ENCODE assay signal across 9 cellular contexts in the genomic region with DNA sequence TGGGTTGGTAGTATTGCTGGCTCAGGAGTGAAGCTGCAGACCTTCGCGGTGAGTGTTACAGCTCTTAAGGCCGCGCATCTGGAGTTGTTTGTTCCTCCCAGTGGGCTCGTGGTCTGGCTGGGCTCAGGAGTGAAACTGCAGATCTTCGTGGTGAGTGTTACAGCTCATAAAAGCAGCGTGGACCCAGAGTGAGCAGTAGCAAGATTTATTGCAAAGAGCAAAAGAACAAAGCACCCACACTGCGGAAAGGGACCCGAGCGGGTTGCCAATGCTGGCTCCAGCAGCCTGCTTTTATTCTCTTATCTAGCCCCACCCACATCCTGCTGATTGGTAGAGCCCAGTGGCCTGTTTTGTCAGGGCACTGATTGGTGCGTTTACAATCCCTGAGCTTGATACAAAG. TPM values are rescaled to one million over a fixed set of nuclear protein-coding genes. Genes with fewer than 3 reads are reported as not detected.
A peak's percentile ranks its signal among the peaks of the same experiment; 100 is the strongest.
DNase-seq lines count a peak whose midpoint lies in the region; ATAC-seq, FAIRE-seq and TF ChIP-seq lines count a peak whose summit lies in the region.
"Not testable (repeated sequence)": the region's sequence is repeated elsewhere in the genome, so short reads cannot be mapped to it uniquely, and the experiment has no call there.
"Had no signal": no experiment of that assay in that cellular context is flagged by ENCODE, and none has a peak within 500 bp of the region (broad histone marks: within the 10 kb centered on the region; RNA-seq: fewer than 3 reads in every experiment).

No MANE protein-coding gene starts in this region.

- not testable (repeated sequence) for H3K27ac ChIP-seq in K562 (ENCODE audit: extremely low read depth, low read depth, low read length)
- peak overlapping the region; percentile 88 for H3K27ac ChIP-seq in rectal smooth muscle tissue (ENCODE audit: low read depth, low read length)
- H3K27ac ChIP-seq in thymus (ENCODE audit: low read depth) = peak overlapping the region; percentile 6

- not testable (repeated sequence) for TF ChIP-seq RAD21 in K562 (CRISPR knock-in tag; conservative IDR thresholded peaks at IDR 0.05 in 1 of 2, IDR thresholded peaks at IDR 0.05 in 1 of 2)

- not testable (repeated sequence) for H4K20me1 ChIP-seq in K562 (replicated peaks; ENCODE audit: control insufficient read depth, insufficient read depth, low read length)

- H3K79me2 ChIP-seq in K562 (ENCODE audit: control insufficient read depth, insufficient read depth, low read length) = not testable (repeated sequence)

- 50% methylated on average over 11 of the region's 11 CpGs for WGBS in K562 (ENCODE audit: insufficient coverage, low coverage, missing lambda C conversion rate)
- 36% methylated on average over 11 of the region's 11 CpGs for WGBS in thymus

- POLR2A ChIA-PET in K562 (lab: Yijun Ruan, JAX) = interaction anchor here (1.1 kb wide), 1 partner anchor 16 kb away, joined by 4 read pairs; no protein-coding TSS in a partner anchor

- H3K4me1 Mint-ChIP-seq in IgD-negative memory B cell = peaks cover 33 to 49% (median 44%) of the 10 kb centered on the region in 3 donors
- peaks cover 54% of the 10 kb centered on the region for H3K4me1 Mint-ChIP-seq in activated T-cell treated with anti-CD3 and anti-CD28 coated beads, Interleukin-2, amount 50 U/mL, for 4 hours (ENCODE audit: low read depth)

- CTCF ChIA-PET in K562 (lab: Yijun Ruan, JAX; ENCODE audit: low intra/inter-chr PET ratio) = not testable (repeated sequence)

- peak; percentile 82 for DNase-seq in activated CD4-positive, alpha-beta T cell treated with anti-CD3 and anti-CD28 coated beads for 1 hour
- peak; percentile 84 for DNase-seq in activated T-cell treated with anti-CD3 and anti-CD28 coated beads, Interleukin-2, amount 50 U/mL, for 4 hours
- DNase-seq in K562 (ENCODE audit: extremely low read depth in 1 of 4, low spot score in 3 of 4) = not testable (repeated sequence)
- peak; percentile 56 for DNase-seq in islet precursor cell
- peak; percentile 37 for DNase-seq in stimulated activated CD8-positive, alpha-beta memory T cell treated with anti-CD3 and anti-CD28 coated beads, Interleukin-12 subunit alpha, Interleukin-12 subunit beta, amount 100 ng/mL, for 24 hours (ENCODE audit: extremely low read depth)

- TF ChIP-seq EP300 in K562 (IDR thresholded peaks at IDR 0.05; ENCODE audit: low read length) = not testable (repeated sequence)

- H2AFZ ChIP-seq in K562 (ENCODE audit: low read depth, low read length) = not testable (repeated sequence)

- ATAC-seq in activated T-cell treated with anti-CD3 and anti-CD28 coated beads, Interleukin-2, amount 50 U/mL, for 4 hours = peak in 1 of 2 donors; percentile 15
- ATAC-seq in K562 = not testable (repeated sequence)

- not testable (repeated sequence) for H3K4me1 ChIP-seq in K562 (replicated peaks in 1 of 2; ENCODE audit: control insufficient read depth in 2 of 2, insufficient read depth in 2 of 2, low read length in 2 of 2); thymus (ENCODE audit: control insufficient read depth, insufficient read depth, low read length)
- peaks cover 11% of the 10 kb centered on the region for H3K4me1 ChIP-seq in rectal smooth muscle tissue (ENCODE audit: control insufficient read depth, insufficient read depth, low read length)

- H3K4me3 Mint-ChIP-seq in IgD-negative memory B cell = peak overlapping the region; percentile 77 to 94 (median 86)
- peak overlapping the region; percentile 98 for H3K4me3 Mint-ChIP-seq in activated T-cell treated with anti-CD3 and anti-CD28 coated beads, Interleukin-2, amount 50 U/mL, for 4 hours

- H3K9me3 Mint-ChIP-seq in IgD-negative memory B cell; activated T-cell treated with anti-CD3 and anti-CD28 coated beads, Interleukin-2, amount 50 U/mL, for 4 hours: not testable (repeated sequence)

- H3K36me3 ChIP-seq in K562 (ENCODE audit: control insufficient read depth, insufficient read depth, low read length); rectal smooth muscle tissue (ENCODE audit: control insufficient read depth, insufficient read depth, low read length); thymus (ENCODE audit: control insufficient read depth, insufficient read depth): not testable (repeated sequence)

- H3K36me3 Mint-ChIP-seq in IgD-negative memory B cell = not testable (repeated sequence)
- peaks cover 24% of the 10 kb centered on the region for H3K36me3 Mint-ChIP-seq in activated T-cell treated with anti-CD3 and anti-CD28 coated beads, Interleukin-2, amount 50 U/mL, for 4 hours (ENCODE audit: insufficient read depth)

- H3K9me3 ChIP-seq in K562 (replicated peaks; ENCODE audit: control insufficient read depth, insufficient read depth, low read depth, low read length); thymus (ENCODE audit: control insufficient read depth): not testable (repeated sequence)

- not testable (repeated sequence) for H3K4me2 ChIP-seq in K562 (ENCODE audit: insufficient read depth, low read length)

- peak overlapping the region; percentile 72 to 90 (median 73) for H3K27ac Mint-ChIP-seq in IgD-negative memory B cell

- not testable (repeated sequence) for TF ChIP-seq POLR2A in K562 (conservative IDR thresholded peaks at IDR 0.05)

- H3K27me3 Mint-ChIP-seq in IgD-negative memory B cell; activated T-cell treated with anti-CD3 and anti-CD28 coated beads, Interleukin-2, amount 50 U/mL, for 4 hours (ENCODE audit: low read depth): not testable (repeated sequence)

- not testable (repeated sequence) for H3K27me3 ChIP-seq in K562 (ENCODE audit: control insufficient read depth in 2 of 2, insufficient read depth in 2 of 2, low read length in 2 of 2); rectal smooth muscle tissue (ENCODE audit: control insufficient read depth, insufficient read depth, low read length); thymus (ENCODE audit: control insufficient read depth, insufficient read depth)

- not testable (repeated sequence) for H3K9me1 ChIP-seq in K562 (ENCODE audit: control insufficient read depth, insufficient read depth, low read length)

- in situ Hi-C loops in K562 (cut with MboI) = not testable (repeated sequence)

- not testable (repeated sequence) for TF ChIP-seq CTCF in K562 (IDR thresholded peaks at IDR 0.05 in 2 of 3, conservative IDR thresholded peaks at IDR 0.05 in 1 of 3; ENCODE audit: insufficient read depth in 2 of 3, low read depth in 1 of 3, low read length in 3 of 3)

- intact Hi-C loops in K562 (cut with micrococcal nuclease) = not testable (repeated sequence)

- H3K4me3 ChIP-seq in K562; thymus (ENCODE audit: low read length): not testable (repeated sequence)
- H3K4me3 ChIP-seq in rectal smooth muscle tissue (ENCODE audit: low read length) = peak overlapping the region; percentile 16

- BruUV-seq in K562 (replicated peaks; lab: Mats Ljungman, UMichigan) = TSS peak; percentile 74

- not testable (repeated sequence) for H3K9ac ChIP-seq in K562 (ENCODE audit: insufficient read depth in 1 of 2, low read depth in 2 of 2, low read length in 2 of 2); rectal smooth muscle tissue (ENCODE audit: low read length)

- not testable (repeated sequence) for FAIRE-seq in K562 (lab: Jason Lieb, UNC)

TF ChIP-seq in K562, 482 proteins besides CTCF, POLR2A, EP300 and RAD21:
- peak; percentile 26 for TF ChIP-seq NFYB (IDR thresholded peaks at IDR 0.05; ENCODE audit: extremely low read depth, insufficient read length)
TF ChIP-seq in K562: peak in this region for 1; not testable (repeated sequence) for 481.

RNA-seq across cellular contexts. Expression of a gene that starts 1.3 kb away (rescaled TPM):
- polyA plus RNA-seq in IgD-negative memory B cell = 9.4 TPM
- 100 to 1,000 TPM; 186 to 267 (median 244) TPM for total RNA-seq in activated T-cell treated with anti-CD3 and anti-CD28 coated beads, Interleukin-2, amount 50 U/mL, for 4 hours
- total RNA-seq in K562 (2011; cell fraction: chromatin; rRNA removed; ENCODE audit: low replicate concordance) = 0.21 and 0.55 TPM in 2 replicates
- 0.17 TPM in 1 of 2 replicates, not detected in the other for total RNA-seq in K562 (2011; cell fraction: nucleolus; rRNA removed)
- 0.23 TPM in 1 of 2 replicates, not detected in the other for total RNA-seq in K562 (2011; cell fraction: nucleoplasm; rRNA removed)
- total RNA-seq in K562 (2014; rRNA removed) = 0.45 and 0.73 TPM in 2 replicates
- total RNA-seq in K562 (2014; rRNA removed; fragmentation: Illumina TruSeq; extraction: Trizol) = 0.69 and 1.1 TPM in 2 replicates
- 2.0 and 2.2 TPM in 2 replicates for total RNA-seq in K562 (2015; rRNA removed; fragmentation: Illumina TruSeq; extraction: Trizol)
- total RNA-seq in K562 (2021) = 0.71 and 1.1 TPM in 2 replicates
- polyA plus RNA-seq in K562 (2011; rRNA removed) = 0.45 and 2.2 TPM in 2 replicates
- polyA plus RNA-seq in K562 (2011; cell fraction: cytosol; rRNA removed) = 0.21 and 1.7 TPM in 2 replicates
- 0.57 and 2.3 TPM in 2 replicates for polyA plus RNA-seq in K562 (2011; cell fraction: nucleus; rRNA removed)
- polyA plus RNA-seq in K562 (2012) = 1.7 and 7.3 TPM in 2 replicates
- 0.98 and 1.0 TPM in 2 replicates for polyA plus RNA-seq in K562 (2014; fragmentation: Illumina TruSeq; extraction: Trizol)
- under 1 TPM; 0.63 to 0.84 TPM for polyA plus RNA-seq in K562 (2014; fragmentation: Nextera tagmentation; extraction: Ambion mirVana)
- 0.58 and 1.7 TPM in 2 replicates for polyA plus RNA-seq in K562 (2014; rRNA removed)
- 0.49 and 2.9 TPM in 2 replicates for polyA minus RNA-seq in K562 (2011; rRNA and poly(A)+ RNA removed)
- polyA minus RNA-seq in K562 (2011; cell fraction: cytosol; rRNA and poly(A)+ RNA removed) = 1.0 TPM in 1 of 2 replicates, not detected in the other
- 0.27 and 1.8 TPM in 2 replicates for polyA minus RNA-seq in K562 (2011; cell fraction: nucleus; rRNA and poly(A)+ RNA removed)
- polyA plus RNA-seq in thymus = 88.7 TPM
- total RNA-seq: H9 had no signal

RNA-seq across cellular contexts. Expression of a gene that starts 48.6 kb away (rescaled TPM):
- not detected for polyA plus RNA-seq in IgD-negative memory B cell
- total RNA-seq in activated T-cell treated with anti-CD3 and anti-CD28 coated beads, Interleukin-2, amount 50 U/mL, for 4 hours = under 1 TPM in 2 of 3 donors, not detected in 1; 0.29 to 0.51 TPM
- total RNA-seq in K562 (2011; cell fraction: chromatin; rRNA removed; ENCODE audit: low replicate concordance) = not detected in 2 replicates
- total RNA-seq in K562 (2011; cell fraction: nucleolus; rRNA removed) = not detected in 2 replicates
- total RNA-seq in K562 (2011; cell fraction: nucleoplasm; rRNA removed) = not detected in 2 replicates
- total RNA-seq in K562 (2014; rRNA removed) = not detected in 2 replicates
- total RNA-seq in K562 (2014; rRNA removed; fragmentation: Illumina TruSeq; extraction: Trizol) = not detected in 2 replicates
- total RNA-seq in K562 (2015; rRNA removed; fragmentation: Illumina TruSeq; extraction: Trizol) = not detected in 2 replicates
- not detected in 2 replicates for total RNA-seq in K562 (2021)
- polyA plus RNA-seq in K562 (2011; rRNA removed) = not detected in 2 replicates
- polyA plus RNA-seq in K562 (2011; cell fraction: cytosol; rRNA removed) = not detected in 2 replicates
- polyA plus RNA-seq in K562 (2011; cell fraction: nucleus; rRNA removed) = not detected in 2 replicates
- 0.03 TPM in 1 of 2 replicates, not detected in the other for polyA plus RNA-seq in K562 (2012)
- not detected in 2 replicates for polyA plus RNA-seq in K562 (2014; fragmentation: Illumina TruSeq; extraction: Trizol)
- polyA plus RNA-seq in K562 (2014; fragmentation: Nextera tagmentation; extraction: Ambion mirVana) = under 1 TPM in 1 of 2 experiments, not detected in 1; 0.03 TPM
- polyA plus RNA-seq in K562 (2014; rRNA removed) = not detected in 2 replicates
- not detected in 2 replicates for polyA minus RNA-seq in K562 (2011; rRNA and poly(A)+ RNA removed)
- polyA minus RNA-seq in K562 (2011; cell fraction: cytosol; rRNA and poly(A)+ RNA removed) = not detected in 2 replicates
- polyA minus RNA-seq in K562 (2011; cell fraction: nucleus; rRNA and poly(A)+ RNA removed) = not detected in 2 replicates
- polyA plus RNA-seq in thymus = 0.16 TPM
- total RNA-seq: H9 had no signal
